In genomic region chr1:8326265-8326664, GRCh38 we compare ENCODE assay signal across 9 cellular contexts. TPM values are rescaled to one million over a fixed set of nuclear protein-coding genes. Genes with fewer than 3 reads are reported as not detected.
"Had no signal": no experiment of that assay in that cellular context is flagged by ENCODE, and none has a peak within 500 bp of the region (broad histone marks: within the 10 kb centered on the region; RNA-seq: fewer than 3 reads in every experiment).

No MANE protein-coding gene starts in this region.

- ATAC-seq: HepG2 had no signal

- FAIRE-seq: HepG2, HTR-8/SVneo had no signal

- DNase-seq: IMR-90, KBM-7, KG1 had no signal

- H3K27ac ChIP-seq: HL-60, KMS-11 had no signal

- H3K4me2 ChIP-seq: KMS-11 had no signal

- H3K9ac ChIP-seq: KMS-11 had no signal

RNA-seq across cellular contexts. Expression of gene SLC45A1, which starts 8.4 kb away (rescaled TPM):
- total RNA-seq: HepG2, HT-29, HT1080 had no signal
- polyA plus RNA-seq: HepG2 had no signal
